20 cellular contexts compared by ENCODE assay signal in the genomic region with DNA sequence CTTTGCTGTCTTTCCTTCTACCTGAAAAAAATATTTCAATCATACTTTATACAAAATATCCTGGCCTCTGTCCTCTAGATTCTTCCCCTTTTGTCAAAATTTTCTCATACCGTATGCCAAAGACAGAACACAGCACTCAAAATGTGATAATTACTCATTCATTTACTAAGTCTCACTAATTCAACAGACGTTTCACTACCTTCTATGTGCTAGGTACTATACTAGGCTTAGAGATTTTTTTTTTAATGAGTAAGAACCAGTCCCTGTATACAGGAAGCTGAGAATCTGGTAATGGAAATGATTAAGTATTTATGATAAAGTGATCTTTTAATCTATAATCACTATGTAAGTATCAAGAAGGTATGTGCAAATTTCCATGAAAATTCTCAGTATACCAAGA.
A peak's percentile ranks its signal among the peaks of the same experiment; 100 is the strongest.
DNase-seq lines count a peak whose midpoint lies in the region; ATAC-seq and TF ChIP-seq lines count a peak whose summit lies in the region.
"Had no signal": no experiment of that assay in that cellular context is flagged by ENCODE, and none has a peak within 500 bp of the region (broad histone marks: within the 10 kb centered on the region; RNA-seq: fewer than 3 reads in every experiment).

No MANE protein-coding gene starts in this region.

- H3K27me3 Mint-ChIP-seq in MCF 10A (ENCODE audit: insufficient read depth, unreplicated experiment): no peaks in the 10 kb centered on the region
- peaks cover 4% of the 10 kb centered on the region for H3K27me3 Mint-ChIP-seq in stimulated activated naive CD8-positive, alpha-beta T cell treated with anti-CD3 and anti-CD28 coated beads, Interleukin-15, Interleukin-2, amounts not matched to agents 100 ng/mL and 50 ng/mL, for 24 hours

- POLR2A ChIA-PET in MCF 10A (lab: Yijun Ruan, JAX) (interaction anchor here (1.4 to 3.3 kb wide), 4 partner anchors 128 to 289 kb away, joined by 4 to 22 read pairs (median 6); a partner anchor contains a TSS), HEK293T (lab: Yijun Ruan, JAX) (no interaction called here)

- H3K36me3 Mint-ChIP-seq in MCF 10A (ENCODE audit: insufficient read depth, unreplicated experiment): no peaks in the 10 kb centered on the region
- H3K36me3 Mint-ChIP-seq in stimulated activated naive CD8-positive, alpha-beta T cell treated with anti-CD3 and anti-CD28 coated beads, Interleukin-15, Interleukin-2, amounts not matched to agents 100 ng/mL and 50 ng/mL, for 24 hours (ENCODE audit: low read depth): no peaks in the 10 kb centered on the region

- peak overlapping the region; percentile 25 for H3K27ac Mint-ChIP-seq in MCF 10A (ENCODE audit: low read depth, unreplicated experiment)
- peak overlapping the region; percentile 0 for H3K27ac Mint-ChIP-seq in stimulated activated naive CD8-positive, alpha-beta T cell treated with anti-CD3 and anti-CD28 coated beads, Interleukin-15, Interleukin-2, amounts not matched to agents 100 ng/mL and 50 ng/mL, for 24 hours
- H3K27ac Mint-ChIP-seq: T-helper 17 cell had no signal

- no peaks in the 10 kb centered on the region for H3K9me3 Mint-ChIP-seq in MCF 10A (ENCODE audit: unreplicated experiment)
- no peaks in the 10 kb centered on the region for H3K9me3 Mint-ChIP-seq in stimulated activated naive CD8-positive, alpha-beta T cell treated with anti-CD3 and anti-CD28 coated beads, Interleukin-15, Interleukin-2, amounts not matched to agents 100 ng/mL and 50 ng/mL, for 24 hours
- H3K9me3 Mint-ChIP-seq: naive thymus-derived CD8-positive, alpha-beta T cell had no signal

- BruUV-seq in MCF 10A (replicated peaks; lab: Mats Ljungman, UMichigan): TSS peak; percentile 69

- no peak for TF ChIP-seq CTCF in MCF 10A (IDR thresholded peaks at IDR 0.05; ENCODE audit: unreplicated experiment)

- peak; percentile 61 to 73 for ATAC-seq in activated CD4-positive, CD25-positive, alpha-beta regulatory T cell treated with anti-CD3 and anti-CD28 coated beads, Interleukin-2, amount 50 U/mL, for 24 hours
- ATAC-seq in HG02610 (IDR thresholded peaks at IDR 0.05; ENCODE audit: unreplicated experiment): peak; percentile 51
- ATAC-seq: naive thymus-derived CD8-positive, alpha-beta T cell; T-helper 17 cell had no signal

- intact Hi-C loops in MCF 10A (cut with micrococcal nuclease): loop anchor here (10.0 kb wide), 1 partner anchor 383 kb away; no protein-coding TSS in a partner anchor

- H3K4me1 Mint-ChIP-seq in MCF 10A (ENCODE audit: insufficient read depth, unreplicated experiment): peaks cover 22% of the 10 kb centered on the region
- H3K4me1 Mint-ChIP-seq in stimulated activated naive CD8-positive, alpha-beta T cell treated with anti-CD3 and anti-CD28 coated beads, Interleukin-15, Interleukin-2, amounts not matched to agents 100 ng/mL and 50 ng/mL, for 24 hours (ENCODE audit: low read depth): peaks cover 17% of the 10 kb centered on the region
- H3K4me1 Mint-ChIP-seq: naive thymus-derived CD8-positive, alpha-beta T cell had no signal

- CTCF ChIA-PET in MCF 10A (lab: Yijun Ruan, JAX) (interaction anchor here (0.7 to 5.3 kb wide), 5 partner anchors 49 to 1927 kb away, joined by 3 to 57 read pairs (median 3); a partner anchor contains a TSS), HEK293T (lab: Yijun Ruan, JAX) (interaction anchor here (0.6 kb wide), 1 partner anchor 305 kb away, joined by 4 read pairs; no protein-coding TSS in a partner anchor)

- no peak for DNase-seq in activated CD4-positive, CD25-positive, alpha-beta regulatory T cell treated with anti-CD3 and anti-CD28 coated beads, Interleukin-2, amount 50 U/mL, for 72 hours
- DNase-seq in MCF 10A (ENCODE audit: unreplicated experiment) (no peak), foreskin melanocyte (no peak), HEK293T (ENCODE audit: extremely low spot score) (no peak), putamen (ENCODE audit: low spot score) (no peak)
- DNase-seq: 8988T; activated effector memory CD4-positive, alpha-beta T cell treated with Interleukin-2 at 50 U/mL for 16 hours; DMS153; effector memory CD4-positive, alpha-beta T cell; GF-D8; H7; naive thymus-derived CD8-positive, alpha-beta T cell; NCI-H1105 treated with DMSO at 0.1 percent for 48 hours; SIG-M5; stimulated activated CD4-positive, alpha-beta T cell treated with anti-CD3 and anti-CD28 coated beads, Interleukin-1b, Interleukin-23, amount 100 ng/mL, for 48 hours; T-helper 17 cell; WERI-Rb-1 had no signal

- H3K4me3 Mint-ChIP-seq in MCF 10A (ENCODE audit: unreplicated experiment): no peak overlapping the region
- no peak overlapping the region for H3K4me3 Mint-ChIP-seq in stimulated activated naive CD8-positive, alpha-beta T cell treated with anti-CD3 and anti-CD28 coated beads, Interleukin-15, Interleukin-2, amounts not matched to agents 100 ng/mL and 50 ng/mL, for 24 hours
- H3K4me3 Mint-ChIP-seq: naive thymus-derived CD8-positive, alpha-beta T cell; T-helper 17 cell had no signal

TF ChIP-seq in HEK293T, 16 proteins besides CTCF, POLR2A, EP300 and RAD21:
- TF ChIP-seq SUZ12 (IDR thresholded peaks at IDR 0.05) (no peak), ELF4 (IDR thresholded peaks at IDR 0.05) (no peak), BHLHE40 (IDR thresholded peaks at IDR 0.05; ENCODE audit: borderline replicate concordance) (no peak), ARNT (IDR thresholded peaks at IDR 0.05) (no peak), LEF1 (IDR thresholded peaks at IDR 0.05; ENCODE audit: borderline replicate concordance) (no peak), TARDBP (IDR thresholded peaks at IDR 0.05) (no peak)
- TF ChIP-seq, protein P1, sequence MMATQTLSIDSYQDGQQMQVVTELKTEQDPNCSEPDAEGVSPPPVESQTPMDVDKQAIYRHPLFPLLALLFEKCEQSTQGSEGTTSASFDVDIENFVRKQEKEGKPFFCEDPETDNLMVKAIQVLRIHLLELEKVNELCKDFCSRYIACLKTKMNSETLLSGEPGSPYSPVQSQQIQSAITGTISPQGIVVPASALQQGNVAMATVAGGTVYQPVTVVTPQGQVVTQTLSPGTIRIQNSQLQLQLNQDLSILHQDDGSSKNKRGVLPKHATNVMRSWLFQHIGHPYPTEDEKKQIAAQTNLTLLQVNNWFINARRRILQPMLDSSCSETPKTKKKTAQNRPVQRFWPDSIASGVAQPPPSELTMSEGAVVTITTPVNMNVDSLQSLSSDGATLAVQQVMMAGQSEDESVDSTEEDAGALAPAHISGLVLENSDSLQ (IDR thresholded peaks at IDR 0.05): no peak
